In genomic region chr16:79843631-79844043, GRCh38 we compare ENCODE assay signal across 18 cellular contexts.
A peak's percentile ranks its signal among the peaks of the same experiment; 100 is the strongest.
DNase-seq lines count a peak whose midpoint lies in the region; ATAC-seq lines count a peak whose summit lies in the region.
"Had no signal": no experiment of that assay in that cellular context is flagged by ENCODE, and none has a peak within 500 bp of the region (broad histone marks: within the 10 kb centered on the region; RNA-seq: fewer than 3 reads in every experiment).

No MANE protein-coding gene starts in this region.

- no peaks in the 10 kb centered on the region for H3K9me3 Mint-ChIP-seq in activated T-cell treated with anti-CD3 and anti-CD28 coated beads, Interleukin-2, amount 50 U/mL, for 4 hours

- H3K27me3 Mint-ChIP-seq in activated T-cell treated with anti-CD3 and anti-CD28 coated beads, Interleukin-2, amount 50 U/mL, for 4 hours (ENCODE audit: low read depth) = peaks cover 6% of the 10 kb centered on the region

- no peak for DNase-seq in activated T-cell treated with anti-CD3 and anti-CD28 coated beads, Interleukin-2, amount 50 U/mL, for 4 hours
- no peak for DNase-seq in activated T-cell treated with anti-CD3 and anti-CD28 coated beads, Interleukin-2, amount 50 U/mL, for 1 hour
- DNase-seq in stimulated activated CD4-positive, alpha-beta T cell treated with anti-CD3 and anti-CD28 coated beads, Interleukin-4, amount 100 ng/mL, for 24 hours = peak; percentile 28
- no peak for DNase-seq in right cardiac atrium
- DNase-seq: dorsolateral prefrontal cortex, NCI-H187, NCI-H526 treated with DMSO at 0.1 percent for 48 hours, nucleus accumbens, T1000, upper lobe of left lung had no signal

- no peak overlapping the region for H3K4me3 Mint-ChIP-seq in activated T-cell treated with anti-CD3 and anti-CD28 coated beads, Interleukin-2, amount 50 U/mL, for 4 hours

- peaks cover 11% of the 10 kb centered on the region for H3K4me1 Mint-ChIP-seq in activated T-cell treated with anti-CD3 and anti-CD28 coated beads, Interleukin-2, amount 50 U/mL, for 4 hours (ENCODE audit: low read depth)

- no peaks in the 10 kb centered on the region for H3K9me3 ChIP-seq in right cardiac atrium (ENCODE audit: control insufficient read depth, low read length)
- H3K9me3 ChIP-seq: ascending aorta, upper lobe of left lung had no signal

- H3K4me3 ChIP-seq in right cardiac atrium (ENCODE audit: low read length) = no peak overlapping the region
- H3K4me3 ChIP-seq: ascending aorta, dorsolateral prefrontal cortex, skin epidermis, upper lobe of left lung had no signal

- H3K36me3 Mint-ChIP-seq in activated T-cell treated with anti-CD3 and anti-CD28 coated beads, Interleukin-2, amount 50 U/mL, for 4 hours (ENCODE audit: insufficient read depth) = no peaks in the 10 kb centered on the region

- no peaks in the 10 kb centered on the region for H3K27me3 ChIP-seq in right cardiac atrium (ENCODE audit: control insufficient read depth, insufficient read depth)
- H3K27me3 ChIP-seq: ascending aorta, upper lobe of left lung had no signal

- ATAC-seq in activated T-cell treated with anti-CD3 and anti-CD28 coated beads, Interleukin-2, amount 50 U/mL, for 4 hours = peak; percentile 83 to 87
- ATAC-seq in GM21381 (IDR thresholded peaks at IDR 0.05; ENCODE audit: unreplicated experiment) (peak; percentile 44), HG03521 (IDR thresholded peaks at IDR 0.05; ENCODE audit: unreplicated experiment) (peak; percentile 35), right cardiac atrium (no peak), GM18511 (IDR thresholded peaks at IDR 0.05; ENCODE audit: unreplicated experiment) (no peak), GM21786 (IDR thresholded peaks at IDR 0.05; ENCODE audit: unreplicated experiment) (no peak)
- ATAC-seq: Right ventricle myocardium inferior had no signal

- H3K4me1 ChIP-seq in right cardiac atrium (ENCODE audit: control insufficient read depth, insufficient read depth, low read length) = peaks cover 3% of the 10 kb centered on the region
- H3K4me1 ChIP-seq: ascending aorta, upper lobe of left lung had no signal

- no peak overlapping the region for H3K27ac ChIP-seq in right cardiac atrium (ENCODE audit: low read length)
- H3K27ac ChIP-seq: ascending aorta, dorsolateral prefrontal cortex, KMS-11, upper lobe of left lung had no signal

- intact Hi-C loops in right cardiac atrium (cut with DNase I) = no loop called here

- WGBS in right cardiac atrium = 95% methylated on average over 1 of the region's 1 CpG

Comparison
In these comparisons a context has a peak if more than half of its experiments do, and no peak if none do; other contexts are left out.
1. ATAC-seq: peak in activated T-cell treated with anti-CD3 and anti-CD28 coated beads, Interleukin-2, amount 50 U/mL, for 4 hours (2 of 2), GM21381 (single experiment) and HG03521 (single experiment); none in right cardiac atrium (0 of 2), GM18511 (single experiment) and GM21786 (single experiment).